Comparison of ENCODE assay signal across 9 cellular contexts in the genomic region with DNA sequence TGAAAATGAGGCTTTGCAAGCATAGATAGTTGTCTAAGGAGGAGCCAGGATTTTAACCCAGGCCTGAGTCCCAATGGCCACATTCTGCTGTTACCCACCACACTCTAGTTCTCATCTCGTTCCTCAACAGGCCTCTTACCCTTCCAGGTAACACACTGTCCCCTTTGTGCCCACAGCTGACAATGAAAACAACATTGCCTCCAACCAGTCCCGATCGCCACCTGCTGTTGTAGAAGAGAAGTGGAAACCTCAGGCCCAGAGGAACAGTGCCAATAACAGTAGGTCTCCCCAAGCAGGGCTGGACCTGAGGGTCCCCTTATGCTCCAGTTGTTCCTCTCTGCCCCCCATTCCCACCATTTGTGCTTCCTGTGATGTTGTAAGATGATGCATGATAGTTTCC. TPM values are rescaled to one million over a fixed set of nuclear protein-coding genes. Genes with fewer than 3 reads are reported as not detected.
DNase-seq lines count a peak whose midpoint lies in the region; ATAC-seq, FAIRE-seq and TF ChIP-seq lines count a peak whose summit lies in the region.
"Had no signal": no experiment of that assay in that cellular context is flagged by ENCODE, and none has a peak within 500 bp of the region (broad histone marks: within the 10 kb centered on the region; RNA-seq: fewer than 3 reads in every experiment).

No MANE protein-coding gene starts in this region.

- TF ChIP-seq EP300 in GM12878 (IDR thresholded peaks at IDR 0.05; ENCODE audit: borderline replicate concordance in 1 of 2, control insufficient read depth in 1 of 2, low read depth in 2 of 2, low read length in 2 of 2): no peak

- H3K27me3 ChIP-seq in GM12878 (replicated peaks in 1 of 2; ENCODE audit: control insufficient read depth in 2 of 2, insufficient read depth in 2 of 2, low read length in 1 of 2) (peaks cover 0 to 4% of the 10 kb centered on the region in 2 experiments; a peak in 1 of 4 replicates), right lobe of liver (no peaks in the 10 kb centered on the region)

- in situ Hi-C loops in GM12878 (cut with MboI): loop anchor here (25.0 kb wide), 1 partner anchor 585 kb away; a partner anchor contains a TSS

- no peak overlapping the region for H2AFZ ChIP-seq in GM12878 (ENCODE audit: control insufficient read depth, low read depth, low read length)

- TF ChIP-seq CTCF in GM12878 (IDR thresholded peaks at IDR 0.05 in 2 of 3, conservative IDR thresholded peaks at IDR 0.05 in 1 of 3; ENCODE audit: control insufficient read depth in 2 of 3, extremely low read depth in 1 of 3, insufficient read depth in 1 of 3, low read depth in 3 of 3, low read length in 3 of 3): peak; percentile 29 to 45 (median 31); a peak in 4 of 6 replicates
- peak; percentile 26 to 56 (median 38) for TF ChIP-seq CTCF in right lobe of liver (IDR thresholded peaks at IDR 0.05)

- BruUV-seq in GM12878 (replicated peaks; lab: Mats Ljungman, UMichigan): no TSS peak

- TF ChIP-seq RAD21 in GM12878 (IDR thresholded peaks at IDR 0.05; ENCODE audit: insufficient read depth, low read depth, low read length): peak; percentile 12; the same call in 1 of the 2 replicates

- CTCF ChIA-PET in GM12878 (lab: Yijun Ruan, JAX): no interaction called here

- no peak overlapping the region for H3K27ac ChIP-seq in GM12878 (ENCODE audit: control insufficient read depth, insufficient read depth)
- H3K27ac ChIP-seq in right lobe of liver: no peak overlapping the region

- SMC1A ChIA-PET in GM12878 (lab: Charles Lee; ENCODE audit: uncharacterized antibody, unreplicated experiment): no interaction called here

- H3K4me1 ChIP-seq in GM12878 (ENCODE audit: control insufficient read depth, insufficient read depth, low read length) (no peaks in the 10 kb centered on the region), right lobe of liver (no peaks in the 10 kb centered on the region)

- FAIRE-seq in GM12878 (lab: Jason Lieb, UNC): no peak
- FAIRE-seq: GM12891 had no signal

- H4K20me1 ChIP-seq in GM12878 (ENCODE audit: control insufficient read depth, insufficient read depth): no peaks in the 10 kb centered on the region

- POLR2A ChIA-PET in GM12878 (lab: Charles Lee): no interaction called here

- RAD21 ChIA-PET in GM12878 (lab: Charles Lee; ENCODE audit: unreplicated experiment): no interaction called here

- intact Hi-C loops in GM12878 (cut with micrococcal nuclease; ENCODE audit: unreplicated experiment): no loop called here
- intact Hi-C loops in right lobe of liver (cut with DNase I): no loop called here

- H3K9me3 ChIP-seq in GM12878 (replicated peaks; ENCODE audit: control insufficient read depth, insufficient read depth, low read length) (no peaks in the 10 kb centered on the region), right lobe of liver (no peaks in the 10 kb centered on the region)

- no peak overlapping the region for H3K9ac ChIP-seq in GM12878 (ENCODE audit: control insufficient read depth, insufficient read depth, low read length)

- H3K36me3 ChIP-seq in GM12878 (ENCODE audit: control insufficient read depth in 2 of 2, insufficient read depth in 2 of 2, low read length in 1 of 2): no peaks in the 10 kb centered on the region
- peaks cover 0 to 5% (median 2%) of the 10 kb centered on the region in 4 donors for H3K36me3 ChIP-seq in right lobe of liver

- WGBS in GM12878 (ENCODE audit: insufficient coverage, insufficient replicate concordance, low lambda C conversion rate, missing lambda C conversion rate): 19% methylated on average over 3 of the region's 3 CpGs
- 46% methylated on average over 3 of the region's 3 CpGs for WGBS in right lobe of liver (ENCODE audit: insufficient coverage, low coverage, low lambda C conversion rate, missing lambda C conversion rate)

- no peak overlapping the region for H3K4me2 ChIP-seq in GM12878 (ENCODE audit: control insufficient read depth, insufficient read depth)

- no peak overlapping the region for H3K4me3 ChIP-seq in Jurkat, Clone E6-1 (ENCODE audit: low read length)
- H3K4me3 ChIP-seq in GM12878: no peak overlapping the region
- H3K4me3 ChIP-seq in right lobe of liver: no peak overlapping the region

- peak; percentile 62 for ATAC-seq in GM12878
- peak; percentile 62 to 77 (median 67) for ATAC-seq in right lobe of liver
- no peak for ATAC-seq in HG03521 (IDR thresholded peaks at IDR 0.05; ENCODE audit: unreplicated experiment)
- no peak for ATAC-seq in GM21619 (IDR thresholded peaks at IDR 0.05; ENCODE audit: unreplicated experiment)
- no peak for ATAC-seq in HG03135 (IDR thresholded peaks at IDR 0.05; ENCODE audit: unreplicated experiment)

- DNase-seq in COLO668 (lab: John Stamatoyannopoulos, UW; ENCODE audit: unreplicated experiment) (peak; percentile 5), GM12878 (ENCODE audit: low read depth, low spot score) (no peak), right lobe of liver (peak in 1 of 3 donors; percentile 45), NCI-H1048 (lab: John Stamatoyannopoulos, UW) (no peak)
- peak; percentile 12 for DNase-seq in Jurkat, Clone E6-1 (ENCODE audit: low read depth, low spot score)

- TF ChIP-seq POLR2A in GM12878 (IDR thresholded peaks at IDR 0.05; ENCODE audit: low read depth, low read length) (no peak), right lobe of liver (IDR thresholded peaks at IDR 0.05) (no peak)

- H3K79me2 ChIP-seq in GM12878 (ENCODE audit: control insufficient read depth, insufficient read depth, low read length): no peaks in the 10 kb centered on the region

TF ChIP-seq in GM12878, 131 proteins besides CTCF, POLR2A, EP300 and RAD21 (continues in another document):
- TF ChIP-seq LARP7 (IDR thresholded peaks at IDR 0.05): no peak
- no peak for TF ChIP-seq ZNF207 (IDR thresholded peaks at IDR 0.05; ENCODE audit: borderline replicate concordance)
- TF ChIP-seq, protein P1, sequence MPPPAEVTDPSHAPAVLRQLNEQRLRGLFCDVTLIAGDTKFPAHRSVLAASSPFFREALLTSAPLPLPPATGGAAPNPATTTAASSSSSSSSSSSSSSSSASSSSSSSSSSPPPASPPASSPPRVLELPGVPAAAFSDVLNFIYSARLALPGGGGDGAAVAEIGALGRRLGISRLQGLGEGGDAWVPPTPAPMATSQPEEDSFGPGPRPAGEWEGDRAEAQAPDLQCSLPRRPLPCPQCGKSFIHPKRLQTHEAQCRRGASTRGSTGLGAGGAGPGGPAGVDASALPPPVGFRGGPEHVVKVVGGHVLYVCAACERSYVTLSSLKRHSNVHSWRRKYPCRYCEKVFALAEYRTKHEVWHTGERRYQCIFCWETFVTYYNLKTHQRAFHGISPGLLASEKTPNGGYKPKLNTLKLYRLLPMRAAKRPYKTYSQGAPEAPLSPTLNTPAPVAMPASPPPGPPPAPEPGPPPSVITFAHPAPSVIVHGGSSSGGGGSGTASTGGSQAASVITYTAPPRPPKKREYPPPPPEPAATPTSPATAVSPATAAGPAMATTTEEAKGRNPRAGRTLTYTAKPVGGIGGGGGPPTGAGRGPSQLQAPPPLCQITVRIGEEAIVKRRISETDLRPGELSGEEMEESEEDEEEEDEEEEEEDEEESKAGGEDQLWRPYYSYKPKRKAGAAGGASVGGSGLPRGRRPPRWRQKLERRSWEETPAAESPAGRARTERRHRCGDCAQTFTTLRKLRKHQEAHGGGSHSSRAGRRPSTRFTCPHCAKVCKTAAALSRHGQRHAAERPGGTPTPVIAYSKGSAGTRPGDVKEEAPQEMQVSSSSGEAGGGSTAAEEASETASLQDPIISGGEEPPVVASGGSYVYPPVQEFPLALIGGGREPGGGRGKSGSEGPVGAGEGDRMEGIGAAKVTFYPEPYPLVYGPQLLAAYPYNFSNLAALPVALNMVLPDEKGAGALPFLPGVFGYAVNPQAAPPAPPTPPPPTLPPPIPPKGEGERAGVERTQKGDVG (CRISPR knock-in tag; IDR thresholded peaks at IDR 0.05): no peak

RNA-seq across cellular contexts. Expression of a gene that starts 30.4 kb away (rescaled TPM):
- not detected for polyA plus RNA-seq in Jurkat, Clone E6-1 (2012; ENCODE audit: insufficient read depth, insufficient read length)
- total RNA-seq in GM12878 (2013; cell fraction: nucleolus; rRNA removed): not detected in 2 replicates
- 0.05 TPM in 1 of 2 replicates, not detected in the other for total RNA-seq in GM12878 (2014; rRNA removed)
- not detected in 2 replicates for total RNA-seq in GM12878 (2014; rRNA removed; fragmentation: Illumina TruSeq; extraction: Trizol)
- 1.9 and 2.3 TPM in 2 replicates for total RNA-seq in GM12878 (2021)
- polyA plus RNA-seq in GM12878 (2011; ENCODE audit: low read depth): not detected
- polyA plus RNA-seq in GM12878 (2011; rRNA removed): 0.09 and 0.18 TPM in 2 replicates
- 0.07 and 0.18 TPM in 2 replicates for polyA plus RNA-seq in GM12878 (2011; cell fraction: cytosol; rRNA removed)
- 0.15 TPM in 1 of 2 replicates, not detected in the other for polyA plus RNA-seq in GM12878 (2011; cell fraction: nucleus; rRNA removed)
- not detected in 2 replicates for polyA plus RNA-seq in GM12878 (2012)
- polyA plus RNA-seq in GM12878 (2014; fragmentation: Illumina TruSeq; extraction: Trizol): not detected in 2 replicates
- polyA plus RNA-seq in GM12878 (2014; fragmentation: Nextera tagmentation; extraction: Ambion mirVana): not detected
- polyA plus RNA-seq in GM12878 (2014; rRNA removed): not detected in 2 replicates
- polyA plus RNA-seq in GM12878 (2016; fragmentation: Nextera tagmentation; extraction: Ambion mirVana): under 1 TPM in 1 of 2 experiments, not detected in 1; 0.11 TPM
- not detected in 2 replicates for polyA minus RNA-seq in GM12878 (2011; rRNA and poly(A)+ RNA removed)
- not detected in 2 replicates for polyA minus RNA-seq in GM12878 (2011; cell fraction: cytosol; rRNA and poly(A)+ RNA removed)
- polyA minus RNA-seq in GM12878 (2011; cell fraction: nucleus; rRNA and poly(A)+ RNA removed): not detected in 2 replicates
- total RNA-seq in right lobe of liver: 1,000 to 10,000 TPM; 2,202 to 7,072 (median 5,221) TPM

RNA-seq across cellular contexts. Expression of a gene that starts 51.4 kb away (rescaled TPM):
- not detected for polyA plus RNA-seq in Jurkat, Clone E6-1 (2012; ENCODE audit: insufficient read depth, insufficient read length)
- not detected in 2 replicates for total RNA-seq in GM12878 (2013; cell fraction: nucleolus; rRNA removed)
- not detected in 2 replicates for total RNA-seq in GM12878 (2014; rRNA removed)
- total RNA-seq in GM12878 (2014; rRNA removed; fragmentation: Illumina TruSeq; extraction: Trizol): not detected in 2 replicates
- 0.27 TPM in 1 of 2 replicates, not detected in the other for total RNA-seq in GM12878 (2021)
- polyA plus RNA-seq in GM12878 (2011; ENCODE audit: low read depth): not detected
- polyA plus RNA-seq in GM12878 (2011; rRNA removed): not detected in 2 replicates
- not detected in 2 replicates for polyA plus RNA-seq in GM12878 (2011; cell fraction: cytosol; rRNA removed)
- not detected in 2 replicates for polyA plus RNA-seq in GM12878 (2011; cell fraction: nucleus; rRNA removed)
- polyA plus RNA-seq in GM12878 (2012): not detected in 2 replicates
- not detected in 2 replicates for polyA plus RNA-seq in GM12878 (2014; fragmentation: Illumina TruSeq; extraction: Trizol)
- polyA plus RNA-seq in GM12878 (2014; fragmentation: Nextera tagmentation; extraction: Ambion mirVana): not detected
- polyA plus RNA-seq in GM12878 (2014; rRNA removed): not detected in 2 replicates
- not detected for polyA plus RNA-seq in GM12878 (2016; fragmentation: Nextera tagmentation; extraction: Ambion mirVana)
- not detected in 2 replicates for polyA minus RNA-seq in GM12878 (2011; rRNA and poly(A)+ RNA removed)
- not detected in 2 replicates for polyA minus RNA-seq in GM12878 (2011; cell fraction: cytosol; rRNA and poly(A)+ RNA removed)
- not detected in 2 replicates for polyA minus RNA-seq in GM12878 (2011; cell fraction: nucleus; rRNA and poly(A)+ RNA removed)
- 10 to 100 TPM in 5 of 6 experiments, 1 to 10 TPM in 1; 3.1 to 24.3 (median 14.2) TPM for total RNA-seq in right lobe of liver

Comparison
In these comparisons a context has a peak if more than half of its experiments do, and no peak if none do; other contexts are left out.
1. DNase-seq: peak in COLO668 (single experiment) and Jurkat, Clone E6-1 (single experiment); none in GM12878 (single experiment) and NCI-H1048 (single experiment).
2. ATAC-seq: peak in GM12878 (single experiment) and right lobe of liver (4 of 4); none in HG03521 (single experiment), GM21619 (single experiment) and HG03135 (single experiment).
3. RNA of a gene that starts 30.4 kb away (total RNA-seq): 2,202 to 7,072 TPM in right lobe of liver; 0.05 to 2.3 TPM in GM12878; every median in the first group is over 100 times any median in the second.